ENCODE assay signal across 15 cellular contexts in genomic region chr3:196195664-196196255, GRCh38. TPM values are rescaled to one million over a fixed set of nuclear protein-coding genes. Genes with fewer than 3 reads are reported as not detected.
DNase-seq lines count a peak whose midpoint lies in the region; ATAC-seq and TF ChIP-seq lines count a peak whose summit lies in the region.
"Had no signal": no experiment of that assay in that cellular context is flagged by ENCODE, and none has a peak within 500 bp of the region (broad histone marks: within the 10 kb centered on the region; RNA-seq: fewer than 3 reads in every experiment).

No MANE protein-coding gene starts in this region.

- H3K9me3 Mint-ChIP-seq in activated T-helper 17 cell treated with anti-CD3 and anti-CD28 coated beads, Interleukin-2, amount 50 U/mL, for 72 hours: no peaks in the 10 kb centered on the region
- no peaks in the 10 kb centered on the region for H3K9me3 Mint-ChIP-seq in activated CD4-positive, alpha-beta T cell treated with anti-CD3 and anti-CD28 coated beads for 36 hours (ENCODE audit: low read depth)
- H3K9me3 Mint-ChIP-seq: HFFc6 had no signal

- TF ChIP-seq CTCF in foreskin keratinocyte (conservative IDR thresholded peaks at IDR 0.05): no peak

- H3K36me3 Mint-ChIP-seq in activated T-helper 17 cell treated with anti-CD3 and anti-CD28 coated beads, Interleukin-2, amount 50 U/mL, for 72 hours (ENCODE audit: low read depth): no peaks in the 10 kb centered on the region
- H3K36me3 Mint-ChIP-seq in activated CD4-positive, alpha-beta T cell treated with anti-CD3 and anti-CD28 coated beads for 36 hours (ENCODE audit: low read depth): no peaks in the 10 kb centered on the region

- H2BK12ac ChIP-seq in neuronal stem cell (ENCODE audit: low read length): peak overlapping the region; percentile 73

- H3K79me1 ChIP-seq in neuronal stem cell (ENCODE audit: low read depth, low read length): peaks cover 4% of the 10 kb centered on the region

- H4K20me1 ChIP-seq in BLaER1: no peaks in the 10 kb centered on the region

- H3K9me3 ChIP-seq in BLaER1 (no peaks in the 10 kb centered on the region), KOPT-K1 (ENCODE audit: insufficient read depth, low read length, poor library complexity, severe bottlenecking) (no peaks in the 10 kb centered on the region), neuronal stem cell (replicated peaks in 1 of 2; ENCODE audit: control insufficient read depth in 2 of 2, insufficient read depth in 1 of 2, low read depth in 1 of 2, low read length in 2 of 2) (no peaks in the 10 kb centered on the region)
- H3K9me3 ChIP-seq: MG63 had no signal

- H4K8ac ChIP-seq in neuronal stem cell (ENCODE audit: low read depth, low read length): no peak overlapping the region

- no peak overlapping the region for H3K4me2 ChIP-seq in BLaER1
- H3K4me2 ChIP-seq in neuronal stem cell (ENCODE audit: insufficient read depth, low read length, poor library complexity, severe bottlenecking): no peak overlapping the region

- peak overlapping the region; percentile 92 for H2AK5ac ChIP-seq in neuronal stem cell (ENCODE audit: low read depth, low read length)

- H3K4me1 Mint-ChIP-seq in activated T-helper 17 cell treated with anti-CD3 and anti-CD28 coated beads, Interleukin-2, amount 50 U/mL, for 72 hours: peaks cover 21% of the 10 kb centered on the region
- H3K4me1 Mint-ChIP-seq in activated CD4-positive, alpha-beta T cell treated with anti-CD3 and anti-CD28 coated beads for 36 hours: peaks cover 30% of the 10 kb centered on the region

- H3K23ac ChIP-seq in neuronal stem cell (ENCODE audit: low read depth, low read length, poor library complexity): peak overlapping the region; percentile 80

- H2BK5ac ChIP-seq in neuronal stem cell (ENCODE audit: low read length): no peak overlapping the region

- POLR2A ChIA-PET in activated CD4-positive, alpha-beta T cell treated with anti-CD3 and anti-CD28 coated beads for 36 hours (lab: Charles Lee): no interaction called here

- H3K18ac ChIP-seq in neuronal stem cell (ENCODE audit: low read length): peak overlapping the region; percentile 48

- H3K4me1 ChIP-seq in BLaER1 (peaks cover 69% of the 10 kb centered on the region), neuronal stem cell (ENCODE audit: control insufficient read depth in 2 of 2, insufficient read depth in 1 of 2, low read depth in 1 of 2, low read length in 2 of 2) (peaks cover 4 to 9% of the 10 kb centered on the region in 2 donors), foreskin keratinocyte (peaks cover 3% of the 10 kb centered on the region)

- H4K91ac ChIP-seq in neuronal stem cell (ENCODE audit: low read depth, low read length, poor library complexity): peak overlapping the region; percentile 30

- no CpG with 5 or more reads among the region's 14 CpGs for WGBS in neuronal stem cell (ENCODE audit: extremely low coverage in 2 of 2, insufficient read length in 2 of 2, insufficient replicate concordance in 1 of 2), 2 donors

- peak overlapping the region; percentile 75 for H2BK15ac ChIP-seq in neuronal stem cell (ENCODE audit: low read length)

- no peak overlapping the region for H3K4ac ChIP-seq in neuronal stem cell (ENCODE audit: low read length)

- H2AFZ ChIP-seq in neuronal stem cell (ENCODE audit: low read length): no peak overlapping the region

- DNase-seq in neuronal stem cell (ENCODE audit: low spot score) (no peak), foreskin keratinocyte (no peak), retina (no peak)
- DNase-seq in activated CD4-positive, alpha-beta T cell treated with anti-CD3 and anti-CD28 coated beads for 36 hours: no peak
- DNase-seq: DMS 273 treated with DMSO at 0.1 percent for 48 hours, GOT3 had no signal

- H3K27ac ChIP-seq in BLaER1 (0 out of 2 replicates have a peak overlapping the region, but pooled peaks have one; percentile 9), KOPT-K1 (ENCODE audit: low read depth, low read length, poor library complexity, severe bottlenecking) (peak overlapping the region; percentile 86), neuronal stem cell (replicated peaks; ENCODE audit: low read length) (no peak overlapping the region), foreskin keratinocyte (no peak overlapping the region)
- H3K27ac ChIP-seq: HL-60 had no signal

- no peak overlapping the region for H3K4me3 ChIP-seq in BLaER1
- no peak overlapping the region for H3K4me3 ChIP-seq in neuronal stem cell (ENCODE audit: low read length in 2 of 2)
- H3K4me3 ChIP-seq: MG63 had no signal

- no peak for ATAC-seq in activated T-helper 17 cell treated with anti-CD3 and anti-CD28 coated beads, Interleukin-2, amount 50 U/mL, for 72 hours (replicated peaks)
- ATAC-seq in activated CD4-positive, alpha-beta T cell treated with anti-CD3 and anti-CD28 coated beads for 36 hours: no peak
- ATAC-seq in foreskin keratinocyte: no peak
- no peak for ATAC-seq in HG03378 (IDR thresholded peaks at IDR 0.05; ENCODE audit: unreplicated experiment)

- H3K27me3 Mint-ChIP-seq in activated T-helper 17 cell treated with anti-CD3 and anti-CD28 coated beads, Interleukin-2, amount 50 U/mL, for 72 hours: no peaks in the 10 kb centered on the region
- no peaks in the 10 kb centered on the region for H3K27me3 Mint-ChIP-seq in activated CD4-positive, alpha-beta T cell treated with anti-CD3 and anti-CD28 coated beads for 36 hours

- intact Hi-C loops in activated CD4-positive, alpha-beta T cell treated with anti-CD3 and anti-CD28 coated beads for 36 hours (cut with DNase I, micrococcal nuclease): loop anchor here (1.0 to 2.0 kb wide), 6 partner anchors 115 to 344 kb away; no protein-coding TSS in a partner anchor

- H3K27me3 ChIP-seq in BLaER1 (no peaks in the 10 kb centered on the region), neuronal stem cell (ENCODE audit: control insufficient read depth in 3 of 3, insufficient read depth in 3 of 3, low read depth in 1 of 3, low read length in 3 of 3) (peaks cover 0 to 19% (median 0%) of the 10 kb centered on the region in 3 experiments), foreskin keratinocyte (no peaks in the 10 kb centered on the region)
- H3K27me3 ChIP-seq: MG63 had no signal

- CTCF ChIA-PET in activated CD4-positive, alpha-beta T cell treated with anti-CD3 and anti-CD28 coated beads for 36 hours (lab: Charles Lee): interaction anchor here (0.6 to 6.8 kb wide), 13 partner anchors 9 to 170 kb away, joined by 3 to 156 read pairs (median 5); no protein-coding TSS in a partner anchor

- H3K9ac ChIP-seq in BLaER1 (no peak overlapping the region), neuronal stem cell (ENCODE audit: low read depth, low read length, poor library complexity) (peak overlapping the region; percentile 70)

- peak overlapping the region; percentile 72 for H2BK120ac ChIP-seq in neuronal stem cell (ENCODE audit: low read depth, low read length)

- no peak overlapping the region for H3K27ac Mint-ChIP-seq in activated T-helper 17 cell treated with anti-CD3 and anti-CD28 coated beads, Interleukin-2, amount 50 U/mL, for 72 hours
- no peak overlapping the region for H3K27ac Mint-ChIP-seq in activated CD4-positive, alpha-beta T cell treated with anti-CD3 and anti-CD28 coated beads for 36 hours
- H3K27ac Mint-ChIP-seq: HFFc6 had no signal

- H3K36me3 ChIP-seq in BLaER1 (no peaks in the 10 kb centered on the region), KOPT-K1 (ENCODE audit: insufficient read depth, low read length) (no peaks in the 10 kb centered on the region), neuronal stem cell (replicated peaks in 1 of 2; ENCODE audit: control insufficient read depth in 2 of 2, insufficient read depth in 2 of 2, low read length in 2 of 2) (no peaks in the 10 kb centered on the region)
- H3K36me3 ChIP-seq: MG63 had no signal

- peak overlapping the region; percentile 16 for H3K4me3 Mint-ChIP-seq in activated T-helper 17 cell treated with anti-CD3 and anti-CD28 coated beads, Interleukin-2, amount 50 U/mL, for 72 hours
- no peak overlapping the region for H3K4me3 Mint-ChIP-seq in activated CD4-positive, alpha-beta T cell treated with anti-CD3 and anti-CD28 coated beads for 36 hours
- H3K4me3 Mint-ChIP-seq: HFFc6 had no signal

- H3K14ac ChIP-seq in neuronal stem cell (ENCODE audit: low read length): peak overlapping the region; percentile 38

RNA-seq across cellular contexts. Expression of gene ZDHHC19, which starts 15.4 kb away (rescaled TPM):
- not detected for total RNA-seq in activated T-helper 17 cell treated with anti-CD3 and anti-CD28 coated beads, Interleukin-2, amount 50 U/mL, for 72 hours
- polyA plus RNA-seq in neuronal stem cell (2013, experiment 1 of 2): 1.1 TPM
- polyA plus RNA-seq in neuronal stem cell (2013, experiment 2 of 2): 0.84 TPM
- not detected for total RNA-seq in activated CD4-positive, alpha-beta T cell treated with anti-CD3 and anti-CD28 coated beads for 36 hours
- not detected in 2 replicates for total RNA-seq in foreskin keratinocyte
- polyA plus RNA-seq in foreskin keratinocyte: not detected in 2 replicates
- total RNA-seq: A673, HFFc6, Right ventricle myocardium superior had no signal

RNA-seq across cellular contexts. Expression of gene SLC51A, which starts 20.6 kb away (rescaled TPM):
- not detected for total RNA-seq in activated T-helper 17 cell treated with anti-CD3 and anti-CD28 coated beads, Interleukin-2, amount 50 U/mL, for 72 hours
- polyA plus RNA-seq in neuronal stem cell (2013, experiment 1 of 2): 0.07 TPM
- not detected for polyA plus RNA-seq in neuronal stem cell (2013, experiment 2 of 2)
- total RNA-seq in activated CD4-positive, alpha-beta T cell treated with anti-CD3 and anti-CD28 coated beads for 36 hours: not detected
- not detected in 2 replicates for total RNA-seq in foreskin keratinocyte
- not detected in 2 replicates for polyA plus RNA-seq in foreskin keratinocyte
- total RNA-seq: A673, HFFc6, Right ventricle myocardium superior had no signal

Comparison
In these comparisons a context has a peak if more than half of its experiments do, and no peak if none do; other contexts are left out.
1. H3K27ac ChIP-seq: peak in BLaER1 (single experiment) and KOPT-K1 (single experiment); none in neuronal stem cell (single experiment) and foreskin keratinocyte (single experiment).